ENCODE assay signal across 16 cellular contexts in genomic region chr5:10158886-10159285, GRCh38.
DNase-seq lines count a peak whose midpoint lies in the region; ATAC-seq and TF ChIP-seq lines count a peak whose summit lies in the region.
"Had no signal": no experiment of that assay in that cellular context is flagged by ENCODE, and none has a peak within 500 bp of the region (broad histone marks: within the 10 kb centered on the region; RNA-seq: fewer than 3 reads in every experiment).

No MANE protein-coding gene starts in this region.

- H3K9me3 Mint-ChIP-seq in chondrocyte (ENCODE audit: low read depth) (no peaks in the 10 kb centered on the region), neural crest cell (no peaks in the 10 kb centered on the region)

- no peak overlapping the region for H2AFZ ChIP-seq in PC-3 (ENCODE audit: low read length)

- no peaks in the 10 kb centered on the region for H3K4me1 ChIP-seq in PC-3 (ENCODE audit: insufficient read depth, low read length)

- H3K79me2 ChIP-seq in PC-3 (ENCODE audit: low read length), result no peaks in the 10 kb centered on the region

- intact Hi-C loops in PC-3 (cut with micrococcal nuclease), result no loop called here

- no peaks in the 10 kb centered on the region for H3K36me3 ChIP-seq in PC-3 (ENCODE audit: low read depth, low read length)

- no peaks in the 10 kb centered on the region for H4K20me1 ChIP-seq in PC-3 (ENCODE audit: low read length)

- no peaks in the 10 kb centered on the region for H3K36me3 Mint-ChIP-seq in chondrocyte (ENCODE audit: low read depth)
- no peaks in the 10 kb centered on the region for H3K36me3 Mint-ChIP-seq in neural crest cell (ENCODE audit: low read depth)
- H3K36me3 Mint-ChIP-seq: CD4-positive, alpha-beta memory T cell had no signal

- TF ChIP-seq CTCF in GM12872 (IDR thresholded peaks at IDR 0.05; ENCODE audit: insufficient read depth, low read depth, low read length), result 0 out of 3 replicates have a peak, but pooled peaks have one; percentile 22
- peak; percentile 33; the same call in 1 of the 2 replicates for TF ChIP-seq CTCF in PC-3 (conservative IDR thresholded peaks at IDR 0.05; ENCODE audit: low read depth, low read length)
- peak; percentile 23 for TF ChIP-seq CTCF in chondrocyte (IDR thresholded peaks at IDR 0.05)
- TF ChIP-seq CTCF in neural crest cell (conservative IDR thresholded peaks at IDR 0.05), result no peak

- no peaks in the 10 kb centered on the region for H3F3A ChIP-seq in PC-3 (ENCODE audit: low read length, unreplicated experiment)

- POLR2A ChIA-PET in PC-3 (lab: Charles Lee; ENCODE audit: unreplicated experiment), result no interaction called here

- H3K4me3 ChIP-seq in PC-3 (ENCODE audit: low read length), result no peak overlapping the region
- H3K4me3 ChIP-seq: A549 had no signal

- no peak overlapping the region for H3K27ac ChIP-seq in PC-3 (ENCODE audit: low read length)
- H3K27ac ChIP-seq: A549 had no signal

- no peaks in the 10 kb centered on the region for H3K27me3 Mint-ChIP-seq in chondrocyte (ENCODE audit: low read depth)
- H3K27me3 Mint-ChIP-seq in neural crest cell (ENCODE audit: low read depth), result no peaks in the 10 kb centered on the region

- ATAC-seq in PC-3 (no peak), HG03565 (IDR thresholded peaks at IDR 0.05; ENCODE audit: unreplicated experiment) (no peak)
- ATAC-seq: A549 had no signal

- no TSS peak for BruUV-seq in PC-3 (replicated peaks; lab: Mats Ljungman, UMichigan)

- no peak overlapping the region for H3K9ac ChIP-seq in PC-3 (ENCODE audit: low read length)

- DNase-seq in PC-3, result no peak
- DNase-seq in chondrocyte (ENCODE audit: low spot score), result no peak
- DNase-seq in neural crest cell (ENCODE audit: low read depth, low spot score), result no peak
- no peak for DNase-seq in NCI-H2029 (lab: John Stamatoyannopoulos, UW)
- DNase-seq in stimulated activated CD4-positive, alpha-beta T cell treated with anti-CD3 and anti-CD28 coated beads, Interleukin-4, amount 100 ng/mL, for 1 hour, result no peak
- DNase-seq: Calu3; CD4-positive, alpha-beta memory T cell; DMS53; EL; NCI-H1048; NCI-H1436; NCI-H1930; SHP77 had no signal

- H3K4me2 ChIP-seq in PC-3 (ENCODE audit: low read length), result no peak overlapping the region
- H3K4me2 ChIP-seq: A549 had no signal

- no peak overlapping the region for H3K4me3 Mint-ChIP-seq in chondrocyte (ENCODE audit: unreplicated experiment)
- H3K4me3 Mint-ChIP-seq in neural crest cell, result no peak overlapping the region
- H3K4me3 Mint-ChIP-seq: CD4-positive, alpha-beta memory T cell had no signal

- no peaks in the 10 kb centered on the region for H3K9me3 ChIP-seq in PC-3 (ENCODE audit: low read length)
- H3K9me3 ChIP-seq: A549 had no signal

- H3K9me2 ChIP-seq in PC-3 (replicated peaks; ENCODE audit: low read length), result 0 out of 2 replicates have a peak, but pooled peaks cover 3% of the 10 kb centered on the region

- H3K4me1 Mint-ChIP-seq in chondrocyte (ENCODE audit: low read depth) (no peaks in the 10 kb centered on the region), neural crest cell (peaks cover 11% of the 10 kb centered on the region)
- H3K4me1 Mint-ChIP-seq: CD4-positive, alpha-beta memory T cell had no signal

- no peak overlapping the region for H3K27ac Mint-ChIP-seq in chondrocyte (ENCODE audit: unreplicated experiment)
- peak overlapping the region; percentile 88 for H3K27ac Mint-ChIP-seq in neural crest cell (ENCODE audit: unreplicated experiment)
- H3K27ac Mint-ChIP-seq: CD4-positive, alpha-beta memory T cell had no signal

- CTCF ChIA-PET in PC-3 (lab: Charles Lee), result no interaction called here

- H3K27me3 ChIP-seq in PC-3 (ENCODE audit: low read length), result no peaks in the 10 kb centered on the region
